Comparison of ENCODE assay signal across 1 cellular context in the genomic region with DNA sequence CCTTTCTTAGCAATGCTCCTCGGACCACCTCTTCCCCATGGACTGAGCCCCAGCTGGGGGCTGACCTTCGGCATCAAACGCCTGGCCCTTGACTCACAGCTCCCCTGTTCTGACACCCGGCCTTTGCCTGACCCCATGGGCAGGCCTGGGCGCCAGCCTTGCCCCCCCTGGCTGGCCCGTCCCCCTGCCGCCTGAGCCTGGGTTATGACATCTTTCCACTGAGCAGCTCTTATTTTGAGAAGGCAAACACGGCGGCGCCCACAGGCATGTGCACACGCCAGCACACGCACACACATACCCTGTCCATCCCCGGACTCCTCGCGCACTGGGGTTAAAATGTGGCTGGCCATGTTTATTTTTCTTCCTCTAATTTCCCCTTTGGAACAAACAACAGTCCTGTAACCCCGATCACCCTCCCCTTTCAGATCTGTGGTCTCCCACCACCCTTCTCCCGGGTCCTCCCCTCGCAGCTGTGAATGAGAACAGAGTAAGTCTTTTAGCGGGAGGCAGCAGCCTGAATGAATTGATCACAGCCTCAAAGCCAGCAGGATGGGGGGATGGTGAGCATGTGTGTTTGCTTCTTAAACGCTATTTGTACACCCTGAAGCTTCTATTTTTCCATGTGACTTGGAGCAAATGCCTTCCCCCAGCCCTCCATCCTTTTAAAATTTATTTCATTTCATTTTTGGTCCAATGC.
A peak's percentile ranks its signal among the peaks of the same experiment; 100 is the strongest.
TF ChIP-seq lines count a peak whose summit lies in the region.

No MANE protein-coding gene starts in this region.

TF ChIP-seq in HepG2, 621 proteins besides CTCF, POLR2A, EP300 and RAD21 (continued from another document):
- 0 out of 2 replicates have a peak, but pooled peaks have one; percentile 16 for TF ChIP-seq ZNF710 (CRISPR knock-in tag; IDR thresholded peaks at IDR 0.05; ENCODE audit: borderline replicate concordance)
- TF ChIP-seq ZNF605 (CRISPR knock-in tag; IDR thresholded peaks at IDR 0.05) = no peak
- no peak for TF ChIP-seq CCDC6 (CRISPR knock-in tag; IDR thresholded peaks at IDR 0.05)
- no peak for TF ChIP-seq GPN1 (CRISPR knock-in tag; IDR thresholded peaks at IDR 0.05; ENCODE audit: borderline replicate concordance)
